Comparison of ENCODE assay signal across 8 cellular contexts in the genomic region with DNA sequence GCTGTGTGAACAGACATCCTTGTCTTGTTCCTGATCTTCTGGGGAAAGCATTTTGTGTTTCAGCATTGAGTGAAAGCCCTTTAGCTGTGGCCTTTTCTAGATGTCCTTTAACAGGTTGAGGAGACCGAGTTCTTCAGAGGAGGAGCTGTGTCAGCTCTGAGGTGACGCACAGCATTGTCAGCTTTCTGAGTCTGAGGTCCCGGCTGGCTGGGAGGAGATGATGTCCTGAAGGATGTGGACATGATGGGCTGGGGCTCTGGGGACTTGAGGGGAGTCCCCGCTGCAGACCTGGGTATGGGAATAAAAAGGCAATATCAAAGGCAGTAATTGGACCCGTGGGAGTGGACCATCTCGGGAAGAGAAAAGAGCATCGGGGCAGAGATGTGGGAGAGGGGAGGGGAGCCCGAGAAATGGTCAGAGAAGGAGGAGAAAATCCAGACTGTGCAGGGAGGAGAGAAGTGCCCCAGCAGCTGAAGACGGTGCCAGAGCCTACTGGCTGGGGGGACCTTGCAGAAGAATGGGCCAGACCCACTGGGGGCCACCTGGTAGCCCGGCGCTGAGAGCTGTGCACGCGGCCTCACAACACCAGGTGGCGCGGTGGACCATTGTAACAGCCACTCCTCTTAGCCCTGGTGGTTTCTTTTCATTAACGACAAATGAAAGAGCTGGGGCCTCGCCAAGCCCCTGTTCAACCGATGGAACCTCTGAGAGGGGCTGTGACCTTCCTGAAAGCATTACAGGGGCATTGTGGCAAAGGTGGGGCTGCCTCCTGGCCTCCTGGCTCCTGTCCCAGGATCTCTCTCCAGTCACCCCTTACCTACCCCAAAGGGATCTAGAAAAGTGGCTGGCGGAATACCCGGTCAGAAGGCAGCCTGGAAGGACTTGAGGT.
DNase-seq lines count a peak whose midpoint lies in the region; ATAC-seq, FAIRE-seq and TF ChIP-seq lines count a peak whose summit lies in the region.

No MANE protein-coding gene starts in this region.

- ATAC-seq in HG02678 (IDR thresholded peaks at IDR 0.05; ENCODE audit: unreplicated experiment) (peak; percentile 80), K562 (peak; percentile 98), HG03520 (IDR thresholded peaks at IDR 0.05; ENCODE audit: unreplicated experiment) (no peak)

- no TSS peak for BruUV-seq in K562 (replicated peaks; lab: Mats Ljungman, UMichigan)

- H3K4me2 ChIP-seq in DOHH2 (ENCODE audit: low read length) (no peak overlapping the region), K562 (ENCODE audit: insufficient read depth, low read length) (peak overlapping the region; percentile 70)

- DNase-seq in NCI-H2107 treated with DMSO at 0.1 percent for 48 hours (lab: John Stamatoyannopoulos, UW; ENCODE audit: unreplicated experiment) (peak; percentile 39), UCSD-AML1 (lab: John Stamatoyannopoulos, UW; ENCODE audit: unreplicated experiment) (peak; percentile 72), K562 (ENCODE audit: extremely low read depth in 1 of 4, low spot score in 3 of 4) (peak; percentile 74 to 81 (median 79)), iPS-NIHi11 (ENCODE audit: low spot score) (peak; percentile 87), spleen (peak; percentile 93)

- H3K9me2 ChIP-seq in DOHH2 (replicated peaks; ENCODE audit: control insufficient read depth, low read length), result no peaks in the 10 kb centered on the region

- peaks cover 2% of the 10 kb centered on the region; the same call in 1 of the 2 replicates for H3K27me3 ChIP-seq in DOHH2 (ENCODE audit: control insufficient read depth, low read length)
- H3K27me3 ChIP-seq in K562 (ENCODE audit: control insufficient read depth in 2 of 2, insufficient read depth in 2 of 2, low read length in 2 of 2), result peaks cover 3 to 6% of the 10 kb centered on the region in 2 experiments; a peak in 3 of 5 replicates
- peaks cover 0 to 5% (median 0%) of the 10 kb centered on the region in 7 donors for H3K27me3 ChIP-seq in spleen (replicated peaks in 1 of 7)

- peak overlapping the region; percentile 51 to 80; a peak in 3 of 4 replicates for H3K9ac ChIP-seq in K562 (ENCODE audit: insufficient read depth in 1 of 2, low read depth in 2 of 2, low read length in 2 of 2)

- H3K36me3 ChIP-seq in DOHH2 (ENCODE audit: control insufficient read depth, low read length), result no peaks in the 10 kb centered on the region
- no peaks in the 10 kb centered on the region for H3K36me3 ChIP-seq in K562 (ENCODE audit: control insufficient read depth, insufficient read depth, low read length)
- H3K36me3 ChIP-seq in spleen, result no peaks in the 10 kb centered on the region

- TF ChIP-seq EP300 in K562 (IDR thresholded peaks at IDR 0.05; ENCODE audit: low read length), result no peak

- no peaks in the 10 kb centered on the region for H4K20me1 ChIP-seq in DOHH2 (ENCODE audit: control insufficient read depth, insufficient read depth, low read depth, low read length)
- H4K20me1 ChIP-seq in K562 (replicated peaks; ENCODE audit: control insufficient read depth, insufficient read depth, low read length), result no peaks in the 10 kb centered on the region

- no peaks in the 10 kb centered on the region for H3K9me1 ChIP-seq in K562 (ENCODE audit: control insufficient read depth, insufficient read depth, low read length)

- H3K79me2 ChIP-seq in DOHH2 (ENCODE audit: control insufficient read depth, low read length) (no peaks in the 10 kb centered on the region), K562 (ENCODE audit: control insufficient read depth, insufficient read depth, low read length) (no peaks in the 10 kb centered on the region)

- POLR2A ChIA-PET in K562 (lab: Yijun Ruan, JAX), result interaction anchor here (0.6 to 1.6 kb wide), 10 partner anchors 8 to 255 kb away, joined by 3 to 9 read pairs (median 4); no protein-coding TSS in a partner anchor

- H3K4me3 ChIP-seq in DOHH2 (ENCODE audit: low read length), result no peak overlapping the region
- H3K4me3 ChIP-seq in K562, result no peak overlapping the region
- peak overlapping the region in 1 of 8 donors; percentile 34 for H3K4me3 ChIP-seq in spleen

- no peaks in the 10 kb centered on the region for H3K9me3 ChIP-seq in DOHH2 (ENCODE audit: control insufficient read depth, insufficient read depth, low read length)
- H3K9me3 ChIP-seq in K562 (replicated peaks; ENCODE audit: control insufficient read depth, insufficient read depth, low read depth, low read length), result no peaks in the 10 kb centered on the region
- no peaks in the 10 kb centered on the region for H3K9me3 ChIP-seq in spleen

- in situ Hi-C loops in K562 (cut with MboI), result loop anchor here (5.0 to 10.0 kb wide), 2 partner anchors 250 to 548 kb away; no protein-coding TSS in a partner anchor

- H3F3A ChIP-seq in DOHH2 (ENCODE audit: control insufficient read depth, insufficient read depth), result no peaks in the 10 kb centered on the region

- 16% methylated on average over 20 of the region's 20 CpGs for WGBS in K562 (ENCODE audit: insufficient coverage, low coverage, missing lambda C conversion rate)
- WGBS in spleen, 5 donors, result 32 to 35% (median 33%) methylated on average over 20 of the region's 20 CpGs

- peak; percentile 96 to 98 for TF ChIP-seq RAD21 in K562 (CRISPR knock-in tag; conservative IDR thresholded peaks at IDR 0.05 in 1 of 2, IDR thresholded peaks at IDR 0.05 in 1 of 2)

- TF ChIP-seq CTCF in DOHH2 (IDR thresholded peaks at IDR 0.05; ENCODE audit: low read depth, low read length, poor library complexity, severe bottlenecking) (peak; percentile 81), K562 (IDR thresholded peaks at IDR 0.05 in 2 of 3, conservative IDR thresholded peaks at IDR 0.05 in 1 of 3; ENCODE audit: insufficient read depth in 2 of 3, low read depth in 1 of 3, low read length in 3 of 3) (peak; percentile 89 to 95 (median 93)), spleen (IDR thresholded peaks at IDR 0.05 in 8 of 11, conservative IDR thresholded peaks at IDR 0.05 in 3 of 11) (peak; percentile 85 to 96 (median 93))

- no peak overlapping the region for H3K27ac ChIP-seq in DOHH2 (ENCODE audit: low read depth, low read length)
- H3K27ac ChIP-seq in K562 (ENCODE audit: extremely low read depth, low read depth, low read length), result no peak overlapping the region; the same call in 2 of the 3 replicates
- H3K27ac ChIP-seq in spleen, result peak overlapping the region in 1 of 8 donors; percentile 24

- TF ChIP-seq POLR2A in K562 (conservative IDR thresholded peaks at IDR 0.05) (no peak), spleen (IDR thresholded peaks at IDR 0.05) (no peak)

- peak overlapping the region; percentile 96 for H2AFZ ChIP-seq in K562 (ENCODE audit: low read depth, low read length)

- no peaks in the 10 kb centered on the region for H3K4me1 ChIP-seq in DOHH2 (ENCODE audit: control insufficient read depth, low read length)
- peaks cover 7 to 8% of the 10 kb centered on the region in 2 experiments; a peak in 4 of 5 replicates for H3K4me1 ChIP-seq in K562 (replicated peaks in 1 of 2; ENCODE audit: control insufficient read depth in 2 of 2, insufficient read depth in 2 of 2, low read length in 2 of 2)
- H3K4me1 ChIP-seq in spleen, result peaks cover 0 to 18% (median 8%) of the 10 kb centered on the region in 6 donors

- CTCF ChIA-PET in K562 (lab: Yijun Ruan, JAX; ENCODE audit: low intra/inter-chr PET ratio), result interaction anchor here (0.7 to 7.8 kb wide), 6 partner anchors 9 to 541 kb away, joined by 3 to 129 read pairs (median 3); partner anchors contain the start of gene ST3GAL5

- peak; percentile 66 for FAIRE-seq in K562 (lab: Jason Lieb, UNC)

- intact Hi-C loops in K562 (cut with micrococcal nuclease), result loop anchor here (1.0 to 10.0 kb wide), 5 partner anchors 60 to 540 kb away; partner anchors contain the start of gene ST3GAL5
- intact Hi-C loops in spleen (cut with DNase I; ENCODE audit: low total_unique reads), result loop anchor here (2.0 kb wide), 1 partner anchor 254 kb away; no protein-coding TSS in a partner anchor

TF ChIP-seq in K562, 482 proteins besides CTCF, POLR2A, EP300 and RAD21 (continues in another document):
- TF ChIP-seq RBFOX2 (IDR thresholded peaks at IDR 0.05; ENCODE audit: low read depth, low read length) (peak; percentile 20; the same call in 1 of the 2 replicates), ETV1 (tag; conservative IDR thresholded peaks at IDR 0.05; ENCODE audit: low read depth) (no peak), CTBP1 (IDR thresholded peaks at IDR 0.05; ENCODE audit: borderline replicate concordance) (peak; percentile 40; the same call in 1 of the 2 replicates), NEUROD1 (IDR thresholded peaks at IDR 0.05; ENCODE audit: borderline replicate concordance, low read depth, low read length, partially characterized antibody) (peak; percentile 19), PHB (CRISPR knock-in tag; IDR thresholded peaks at IDR 0.05) (no peak), STAG1 (CRISPR knock-in tag; IDR thresholded peaks at IDR 0.05; ENCODE audit: borderline replicate concordance) (peak; percentile 95), ZNF766 (CRISPR knock-in tag; conservative IDR thresholded peaks at IDR 0.05) (peak; percentile 86), MYC (IDR thresholded peaks at IDR 0.05; ENCODE audit: low read depth, low read length) (no peak), MYC (CRISPR knock-in tag; IDR thresholded peaks at IDR 0.05; ENCODE audit: borderline replicate concordance, low read depth) (peak; percentile 12; the same call in 1 of the 2 replicates), ESRRA (IDR thresholded peaks at IDR 0.05; ENCODE audit: borderline replicate concordance, low read depth) (peak; percentile 31; the same call in 1 of the 2 replicates), POLR2G (IDR thresholded peaks at IDR 0.05; ENCODE audit: low read depth, low read length) (0 out of 2 replicates have a peak, but pooled peaks have one; percentile 22), ID3 (CRISPR knock-in tag; IDR thresholded peaks at IDR 0.05) (no peak), ID3 (tag; IDR thresholded peaks at IDR 0.05) (no peak)
- TF ChIP-seq, protein P1, sequence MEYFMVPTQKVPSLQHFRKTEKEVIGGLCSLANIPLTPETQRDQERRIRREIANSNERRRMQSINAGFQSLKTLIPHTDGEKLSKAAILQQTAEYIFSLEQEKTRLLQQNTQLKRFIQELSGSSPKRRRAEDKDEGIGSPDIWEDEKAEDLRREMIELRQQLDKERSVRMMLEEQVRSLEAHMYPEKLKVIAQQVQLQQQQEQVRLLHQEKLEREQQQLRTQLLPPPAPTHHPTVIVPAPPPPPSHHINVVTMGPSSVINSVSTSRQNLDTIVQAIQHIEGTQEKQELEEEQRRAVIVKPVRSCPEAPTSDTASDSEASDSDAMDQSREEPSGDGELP (CRISPR knock-in tag; IDR thresholded peaks at IDR 0.05; ENCODE audit: borderline replicate concordance), result peak; percentile 39

Comparison
In these comparisons a context has a peak if more than half of its experiments do, and no peak if none do; other contexts are left out.
1. DNase-seq: peak in every context shown above with its lines; median percentile 93 in spleen; 87 in iPS-NIHi11; 79 in K562; 72 in UCSD-AML1; 39 in NCI-H2107 treated with DMSO at 0.1 percent for 48 hours.